12 cellular contexts compared by ENCODE assay signal in the genomic region with DNA sequence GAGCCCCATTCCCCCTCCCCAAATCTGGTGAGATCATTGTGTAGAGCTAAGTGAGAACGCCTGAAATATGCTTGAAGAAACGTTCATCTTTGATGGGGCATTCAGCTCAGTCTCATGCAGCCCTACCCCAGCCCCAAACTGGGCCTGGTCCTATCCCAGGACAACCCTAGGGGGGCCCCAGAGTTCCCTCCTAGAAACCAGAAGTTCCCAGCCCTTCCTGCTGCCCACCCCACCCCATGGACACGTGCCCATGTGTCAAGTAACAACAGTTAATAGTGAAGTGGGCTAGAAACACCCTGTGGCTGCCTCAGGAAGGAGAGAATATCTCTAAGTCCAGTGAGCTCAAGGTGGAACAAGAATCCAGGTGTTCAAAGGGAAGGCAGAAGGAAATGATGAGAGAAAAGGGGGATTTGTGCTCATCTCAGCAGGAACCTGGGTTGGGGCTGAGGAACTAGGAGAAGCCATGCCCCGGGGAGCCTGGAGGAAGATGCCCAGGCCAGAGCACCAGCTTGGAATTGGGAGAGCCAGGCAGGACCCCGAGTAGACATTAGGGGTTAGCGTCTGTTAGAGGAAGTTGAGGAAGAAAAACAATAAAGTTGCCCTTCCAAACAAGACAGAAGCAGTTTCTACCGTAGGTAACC. TPM values are rescaled to one million over a fixed set of nuclear protein-coding genes. Genes with fewer than 3 reads are reported as not detected.
DNase-seq lines count a peak whose midpoint lies in the region; ATAC-seq and TF ChIP-seq lines count a peak whose summit lies in the region.
"Had no signal": no experiment of that assay in that cellular context is flagged by ENCODE, and none has a peak within 500 bp of the region (broad histone marks: within the 10 kb centered on the region; RNA-seq: fewer than 3 reads in every experiment).

No MANE protein-coding gene starts in this region.

- TF ChIP-seq CTCF in fibroblast of lung (conservative IDR thresholded peaks at IDR 0.05 in 1 of 2, IDR thresholded peaks at IDR 0.05 in 1 of 2; ENCODE audit: low read depth in 1 of 2, low read length in 2 of 2) (no peak), smooth muscle cell (IDR thresholded peaks at IDR 0.05; ENCODE audit: borderline replicate concordance, insufficient read depth, poor library complexity, severe bottlenecking) (no peak)

- H3K36me3 Mint-ChIP-seq in activated CD4-positive, alpha-beta T cell treated with anti-CD3 and anti-CD28 coated beads, Interleukin-2, amount 10 ng/mL, durations not matched to agents 24 days and 14 days (ENCODE audit: low read depth), result peaks cover 1% of the 10 kb centered on the region
- no peaks in the 10 kb centered on the region for H3K36me3 Mint-ChIP-seq in activated CD4-positive, alpha-beta T cell treated with anti-CD3 and anti-CD28 coated beads for 36 hours (ENCODE audit: low read depth)
- H3K36me3 Mint-ChIP-seq in activated CD4-positive, alpha-beta memory T cell treated with anti-CD3 and anti-CD28 coated beads, Interleukin-2, amount 10 ng/mL, durations not matched to agents 7 days and 5 days (ENCODE audit: low read depth), result no peaks in the 10 kb centered on the region

- peaks cover 65% of the 10 kb centered on the region for H3K4me1 Mint-ChIP-seq in activated CD4-positive, alpha-beta T cell treated with anti-CD3 and anti-CD28 coated beads, Interleukin-2, amount 10 ng/mL, durations not matched to agents 24 days and 14 days
- H3K4me1 Mint-ChIP-seq in activated CD4-positive, alpha-beta T cell treated with anti-CD3 and anti-CD28 coated beads for 36 hours, result peaks cover 55% of the 10 kb centered on the region
- H3K4me1 Mint-ChIP-seq in activated CD4-positive, alpha-beta memory T cell treated with anti-CD3 and anti-CD28 coated beads, Interleukin-2, amount 10 ng/mL, durations not matched to agents 7 days and 5 days, result peaks cover 78% of the 10 kb centered on the region
- H3K4me1 Mint-ChIP-seq in stimulated activated naive CD8-positive, alpha-beta T cell treated with anti-CD3 and anti-CD28 coated beads, Interleukin-15, amount 100 ng/mL, for 72 hours, result peaks cover 52% of the 10 kb centered on the region

- intact Hi-C loops in activated CD4-positive, alpha-beta T cell treated with anti-CD3 and anti-CD28 coated beads, Interleukin-2, amount 10 ng/mL, durations not matched to agents 24 days and 14 days (cut with micrococcal nuclease), result loop anchor here (1.0 to 10.0 kb wide), 6 partner anchors 20 to 319 kb away; a partner anchor contains a TSS
- intact Hi-C loops in activated CD4-positive, alpha-beta T cell treated with anti-CD3 and anti-CD28 coated beads for 36 hours (cut with DNase I, micrococcal nuclease), result loop anchor here (1.0 to 2.0 kb wide), 5 partner anchors 20 to 101 kb away; a partner anchor contains a TSS

- no peak for DNase-seq in activated CD4-positive, alpha-beta T cell treated with anti-CD3 and anti-CD28 coated beads, Interleukin-2, amount 10 ng/mL, durations not matched to agents 24 days and 14 days
- DNase-seq in activated CD4-positive, alpha-beta T cell treated with anti-CD3 and anti-CD28 coated beads for 36 hours, result no peak
- no peak for DNase-seq in activated CD4-positive, alpha-beta memory T cell treated with anti-CD3 and anti-CD28 coated beads, Interleukin-2, amount 10 ng/mL, durations not matched to agents 7 days and 5 days
- DNase-seq in fibroblast of lung (ENCODE audit: low read depth in 2 of 2) (no peak), smooth muscle cell (lab: John Stamatoyannopoulos, UW; ENCODE audit: unreplicated experiment) (no peak), SKM-1 treated with dmso at 0.1 percent for 144 hours (lab: John Stamatoyannopoulos, UW; ENCODE audit: unreplicated experiment) (no peak)
- DNase-seq in stimulated activated naive CD8-positive, alpha-beta T cell treated with anti-CD3 and anti-CD28 coated beads, Interleukin-15, amount 100 ng/mL, for 72 hours, result no peak
- DNase-seq: activated gamma-delta T cell treated with Interleukin-2 at 50 U/mL for 16 hours; central memory CD4-positive, alpha-beta T cell; left ventricle myocardium superior; spleen had no signal

- H3K9ac ChIP-seq in fibroblast of lung (ENCODE audit: insufficient read depth, low read length), result no peak overlapping the region
- H3K9ac ChIP-seq in smooth muscle cell (ENCODE audit: low read depth), result no peak overlapping the region

- H3K27ac Mint-ChIP-seq in activated CD4-positive, alpha-beta T cell treated with anti-CD3 and anti-CD28 coated beads, Interleukin-2, amount 10 ng/mL, durations not matched to agents 24 days and 14 days, result peak overlapping the region; percentile 56
- no peak overlapping the region for H3K27ac Mint-ChIP-seq in activated CD4-positive, alpha-beta T cell treated with anti-CD3 and anti-CD28 coated beads for 36 hours
- H3K27ac Mint-ChIP-seq in activated CD4-positive, alpha-beta memory T cell treated with anti-CD3 and anti-CD28 coated beads, Interleukin-2, amount 10 ng/mL, durations not matched to agents 7 days and 5 days, result peak overlapping the region; percentile 93
- no peak overlapping the region for H3K27ac Mint-ChIP-seq in stimulated activated naive CD8-positive, alpha-beta T cell treated with anti-CD3 and anti-CD28 coated beads, Interleukin-15, amount 100 ng/mL, for 72 hours

- CTCF ChIA-PET in activated CD4-positive, alpha-beta T cell treated with anti-CD3 and anti-CD28 coated beads for 36 hours (lab: Charles Lee), result interaction anchor here (1.0 to 12.0 kb wide), 14 partner anchors 10 to 124 kb away, joined by 3 to 185 read pairs (median 7); a partner anchor contains a TSS
- CTCF ChIA-PET in activated CD4-positive, alpha-beta memory T cell treated with anti-CD3 and anti-CD28 coated beads, Interleukin-2, amount 10 ng/mL, durations not matched to agents 7 days and 5 days (lab: Charles Lee), result interaction anchor here (0.7 to 12.8 kb wide), 27 partner anchors 8 to 548 kb away, joined by 3 to 221 read pairs (median 5); a partner anchor contains a TSS

- peaks cover 27% of the 10 kb centered on the region for H3F3A ChIP-seq in smooth muscle cell (ENCODE audit: low read depth)

- no peaks in the 10 kb centered on the region for H3K9me3 ChIP-seq in fibroblast of lung (ENCODE audit: control insufficient read depth, insufficient read depth, low read depth, low read length)
- no peaks in the 10 kb centered on the region for H3K9me3 ChIP-seq in smooth muscle cell (replicated peaks; ENCODE audit: low read depth)
- H3K9me3 ChIP-seq: spleen had no signal

- ATAC-seq in activated CD4-positive, alpha-beta T cell treated with anti-CD3 and anti-CD28 coated beads for 36 hours, result no peak
- ATAC-seq in stimulated activated naive CD8-positive, alpha-beta T cell treated with anti-CD3 and anti-CD28 coated beads, Interleukin-15, amount 100 ng/mL, for 72 hours, result no peak
- ATAC-seq in HG03045 (IDR thresholded peaks at IDR 0.05; ENCODE audit: unreplicated experiment), result no peak

- H3K27me3 ChIP-seq in fibroblast of lung (ENCODE audit: control insufficient read depth, insufficient read depth, low read length), result no peaks in the 10 kb centered on the region
- H3K27me3 ChIP-seq in smooth muscle cell (ENCODE audit: low read depth), result no peaks in the 10 kb centered on the region
- H3K27me3 ChIP-seq: spleen had no signal

- H3K4me2 ChIP-seq in fibroblast of lung (ENCODE audit: extremely low read depth, insufficient read depth, low read length) (no peak overlapping the region), smooth muscle cell (no peak overlapping the region)

- H4K20me1 ChIP-seq in fibroblast of lung (ENCODE audit: control insufficient read depth, extremely low read depth, insufficient read depth, low read length) (no peaks in the 10 kb centered on the region), smooth muscle cell (ENCODE audit: low read depth) (no peaks in the 10 kb centered on the region)

- no peaks in the 10 kb centered on the region for H3K27me3 Mint-ChIP-seq in activated CD4-positive, alpha-beta T cell treated with anti-CD3 and anti-CD28 coated beads, Interleukin-2, amount 10 ng/mL, durations not matched to agents 24 days and 14 days
- peaks cover 2% of the 10 kb centered on the region for H3K27me3 Mint-ChIP-seq in activated CD4-positive, alpha-beta T cell treated with anti-CD3 and anti-CD28 coated beads for 36 hours
- H3K27me3 Mint-ChIP-seq in activated CD4-positive, alpha-beta memory T cell treated with anti-CD3 and anti-CD28 coated beads, Interleukin-2, amount 10 ng/mL, durations not matched to agents 7 days and 5 days, result peaks cover 2% of the 10 kb centered on the region
- H3K27me3 Mint-ChIP-seq in stimulated activated naive CD8-positive, alpha-beta T cell treated with anti-CD3 and anti-CD28 coated beads, Interleukin-15, amount 100 ng/mL, for 72 hours, result peaks cover 9% of the 10 kb centered on the region

- POLR2A ChIA-PET in activated CD4-positive, alpha-beta T cell treated with anti-CD3 and anti-CD28 coated beads for 36 hours (lab: Charles Lee), result interaction anchor here (2.4 kb wide), 1 partner anchor 20 kb away, joined by 7 read pairs; a partner anchor contains a TSS
- POLR2A ChIA-PET in activated CD4-positive, alpha-beta memory T cell treated with anti-CD3 and anti-CD28 coated beads, Interleukin-2, amount 10 ng/mL, durations not matched to agents 7 days and 5 days (lab: Charles Lee), result interaction anchor here (0.7 to 15.7 kb wide), 16 partner anchors 8 to 125 kb away, joined by 3 to 492 read pairs (median 6); a partner anchor contains a TSS

- H2AFZ ChIP-seq in fibroblast of lung (ENCODE audit: low read length), result no peak overlapping the region
- H2AFZ ChIP-seq in smooth muscle cell (ENCODE audit: low read depth), result no peak overlapping the region

- H3K4me3 ChIP-seq in fibroblast of lung (replicated peaks in 1 of 4; ENCODE audit: control extremely low read depth in 1 of 4, insufficient read depth in 1 of 4, low read depth in 3 of 4, low read length in 4 of 4), result no peak overlapping the region
- H3K4me3 ChIP-seq in smooth muscle cell, result no peak overlapping the region

- no peaks in the 10 kb centered on the region for H3K79me2 ChIP-seq in fibroblast of lung (ENCODE audit: control insufficient read depth, insufficient read depth, low read length)
- H3K79me2 ChIP-seq in smooth muscle cell (ENCODE audit: low read depth), result no peaks in the 10 kb centered on the region

- H3K9me3 Mint-ChIP-seq in activated CD4-positive, alpha-beta T cell treated with anti-CD3 and anti-CD28 coated beads, Interleukin-2, amount 10 ng/mL, durations not matched to agents 24 days and 14 days, result no peaks in the 10 kb centered on the region
- no peaks in the 10 kb centered on the region for H3K9me3 Mint-ChIP-seq in activated CD4-positive, alpha-beta T cell treated with anti-CD3 and anti-CD28 coated beads for 36 hours (ENCODE audit: low read depth)
- no peaks in the 10 kb centered on the region for H3K9me3 Mint-ChIP-seq in activated CD4-positive, alpha-beta memory T cell treated with anti-CD3 and anti-CD28 coated beads, Interleukin-2, amount 10 ng/mL, durations not matched to agents 7 days and 5 days
- H3K9me3 Mint-ChIP-seq in stimulated activated naive CD8-positive, alpha-beta T cell treated with anti-CD3 and anti-CD28 coated beads, Interleukin-15, amount 100 ng/mL, for 72 hours, result no peaks in the 10 kb centered on the region

- H3K27ac ChIP-seq in fibroblast of lung (ENCODE audit: insufficient read depth, low read length) (peak overlapping the region; percentile 79), smooth muscle cell (ENCODE audit: low read depth) (peak overlapping the region; percentile 83)

- WGBS in smooth muscle cell (ENCODE audit: low lambda C conversion rate), result 80% methylated on average over 7 of the region's 7 CpGs

- H3K4me1 ChIP-seq in fibroblast of lung (ENCODE audit: control insufficient read depth, extremely low read depth, insufficient read depth, low read length), result peaks cover 46% of the 10 kb centered on the region
- peaks cover 26% of the 10 kb centered on the region for H3K4me1 ChIP-seq in smooth muscle cell (ENCODE audit: low read depth)

- H3K36me3 ChIP-seq in fibroblast of lung (ENCODE audit: control insufficient read depth, insufficient read depth, low read length), result no peaks in the 10 kb centered on the region
- H3K36me3 ChIP-seq in smooth muscle cell (ENCODE audit: low read depth), result no peaks in the 10 kb centered on the region
- H3K36me3 ChIP-seq: spleen had no signal

- no peak overlapping the region for H3K4me3 Mint-ChIP-seq in activated CD4-positive, alpha-beta T cell treated with anti-CD3 and anti-CD28 coated beads, Interleukin-2, amount 10 ng/mL, durations not matched to agents 24 days and 14 days
- no peak overlapping the region for H3K4me3 Mint-ChIP-seq in activated CD4-positive, alpha-beta T cell treated with anti-CD3 and anti-CD28 coated beads for 36 hours
- H3K4me3 Mint-ChIP-seq in activated CD4-positive, alpha-beta memory T cell treated with anti-CD3 and anti-CD28 coated beads, Interleukin-2, amount 10 ng/mL, durations not matched to agents 7 days and 5 days, result peak overlapping the region; percentile 49
- H3K4me3 Mint-ChIP-seq in stimulated activated naive CD8-positive, alpha-beta T cell treated with anti-CD3 and anti-CD28 coated beads, Interleukin-15, amount 100 ng/mL, for 72 hours, result no peak overlapping the region

RNA-seq across cellular contexts. Expression of a gene that starts 20.1 kb away (rescaled TPM):
- total RNA-seq in activated CD4-positive, alpha-beta T cell treated with anti-CD3 and anti-CD28 coated beads, Interleukin-2, amount 10 ng/mL, durations not matched to agents 24 days and 14 days, result 180 and 182 TPM in 2 replicates
- 10 to 100 TPM; 69.3 to 69.6 TPM for total RNA-seq in activated CD4-positive, alpha-beta T cell treated with anti-CD3 and anti-CD28 coated beads for 36 hours
- 100 to 1,000 TPM; 152 to 158 TPM for total RNA-seq in activated CD4-positive, alpha-beta memory T cell treated with anti-CD3 and anti-CD28 coated beads, Interleukin-2, amount 10 ng/mL, durations not matched to agents 7 days and 5 days
- 36.7 and 61.3 TPM in 2 replicates for total RNA-seq in fibroblast of lung
- 77.3 and 154 TPM in 2 replicates for polyA plus RNA-seq in fibroblast of lung
- 47.5 and 107 TPM in 2 replicates for polyA plus RNA-seq in fibroblast of lung (2012)
- polyA minus RNA-seq in fibroblast of lung (ENCODE audit: low replicate concordance), result 33.9 and 98.6 TPM in 2 replicates
- 96.0 and 106 TPM in 2 replicates for total RNA-seq in smooth muscle cell
- polyA plus RNA-seq in smooth muscle cell, result 77.2 and 93.4 TPM in 2 replicates

RNA-seq across cellular contexts. Expression of a gene that starts 41.2 kb away (rescaled TPM):
- total RNA-seq in activated CD4-positive, alpha-beta T cell treated with anti-CD3 and anti-CD28 coated beads, Interleukin-2, amount 10 ng/mL, durations not matched to agents 24 days and 14 days, result 36.4 and 37.6 TPM in 2 replicates
- 10 to 100 TPM; 34.4 to 37.0 TPM for total RNA-seq in activated CD4-positive, alpha-beta T cell treated with anti-CD3 and anti-CD28 coated beads for 36 hours
- 10 to 100 TPM; 40.0 to 47.5 TPM for total RNA-seq in activated CD4-positive, alpha-beta memory T cell treated with anti-CD3 and anti-CD28 coated beads, Interleukin-2, amount 10 ng/mL, durations not matched to agents 7 days and 5 days
- total RNA-seq in fibroblast of lung (11.0 and 17.0 TPM in 2 replicates), smooth muscle cell (11.2 and 14.3 TPM in 2 replicates)
- polyA plus RNA-seq in fibroblast of lung (10.5 and 18.0 TPM in 2 replicates), smooth muscle cell (56.4 and 67.6 TPM in 2 replicates)
- 52.6 and 77.5 TPM in 2 replicates for polyA plus RNA-seq in fibroblast of lung (2012)
- polyA minus RNA-seq in fibroblast of lung (ENCODE audit: low replicate concordance), result 9.9 and 22.2 TPM in 2 replicates

Comparison
In these comparisons a context has a peak if more than half of its experiments do, and no peak if none do; other contexts are left out.
1. H3K27ac Mint-ChIP-seq: peak in activated CD4-positive, alpha-beta T cell treated with anti-CD3 and anti-CD28 coated beads, Interleukin-2, amount 10 ng/mL, durations not matched to agents 24 days and 14 days (single experiment) and activated CD4-positive, alpha-beta memory T cell treated with anti-CD3 and anti-CD28 coated beads, Interleukin-2, amount 10 ng/mL, durations not matched to agents 7 days and 5 days (single experiment); none in activated CD4-positive, alpha-beta T cell treated with anti-CD3 and anti-CD28 coated beads for 36 hours (single experiment) and stimulated activated naive CD8-positive, alpha-beta T cell treated with anti-CD3 and anti-CD28 coated beads, Interleukin-15, amount 100 ng/mL, for 72 hours (0 of 2).